In the genomic region with DNA sequence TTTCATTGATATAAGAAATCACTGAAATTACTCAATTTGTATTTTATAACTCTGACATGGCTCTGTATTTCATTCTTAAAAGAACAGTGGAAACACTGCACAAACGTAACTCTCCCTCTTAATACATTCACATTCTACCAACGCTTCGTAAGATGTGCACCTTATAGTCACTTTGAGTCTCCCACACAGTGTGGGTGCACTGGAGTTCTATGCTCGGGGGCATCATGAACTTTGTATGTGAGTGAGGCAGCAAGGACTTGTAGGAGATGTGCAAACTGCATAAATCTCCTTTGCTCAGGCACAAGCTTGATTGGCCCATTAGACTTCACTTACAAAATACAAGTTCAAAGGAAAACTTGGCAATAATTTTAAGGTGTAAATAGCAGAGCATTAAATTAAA, we compare ENCODE assay signal across 31 cellular contexts.
"Had no signal": no experiment of that assay in that cellular context is flagged by ENCODE, and none has a peak within 500 bp of the region (broad histone marks: within the 10 kb centered on the region; RNA-seq: fewer than 3 reads in every experiment).

No MANE protein-coding gene starts in this region.

- DNase-seq: activated effector memory CD4-positive, alpha-beta T cell treated with anti-CD3 and anti-CD28 coated beads, Interleukin-2, amount 50 U/mL, for 16 hours; activated effector memory CD4-positive, alpha-beta T cell treated with Interleukin-2 at 50 U/mL for 16 hours; activated gamma-delta T cell; activated gamma-delta T cell treated with Interleukin-2 at 50 U/mL for 16 hours; activated naive CD4-positive, alpha-beta T cell; activated naive CD4-positive, alpha-beta T cell treated with anti-CD3 and anti-CD28 coated beads for 36 hours; activated naive CD4-positive, alpha-beta T cell treated with anti-CD3 and anti-CD28 coated beads, Interleukin-2, amount 10 ng/mL, durations not matched to agents 7 days and 5 days; activated naive CD4-positive, alpha-beta T cell treated with anti-CD3 and anti-CD28 coated beads, Interleukin-2, amount 50 U/mL, for 16 hours; activated naive CD4-positive, alpha-beta T cell treated with Interleukin-2 at 50 U/mL for 16 hours; activated naive CD8-positive, alpha-beta T cell treated with anti-CD3 and anti-CD28 coated beads for 36 hours; activated naive CD8-positive, alpha-beta T cell treated with anti-CD3 and anti-CD28 coated beads, Interleukin-2, amount 10 ng/mL, durations not matched to agents 7 days and 5 days; activated naive CD8-positive, alpha-beta T cell treated with anti-CD3 and anti-CD28 coated beads, Interleukin-2, amount 50 U/mL, for 24 hours; activated T-cell treated with anti-CD3 and anti-CD28 coated beads, Interleukin-2, amount 50 U/mL, for 1 hour; activated T-cell treated with anti-CD3 and anti-CD28 coated beads, Interleukin-2, amount 50 U/mL, for 24 hours; activated T-cell treated with anti-CD3 and anti-CD28 coated beads, Interleukin-2, amount 50 U/mL, for 4 hours; activated T-cell treated with anti-CD3 and anti-CD28 coated beads, Interleukin-2, amount 50 U/mL, for 48 hours; activated T-cell treated with anti-CD3 and anti-CD28 coated beads, Interleukin-2, amount 50 U/mL, for 72 hours; adrenal gland; amniotic stem cell; amygdala; anterior cingulate cortex; aorta; body of pancreas; brain microvascular endothelial cell; central memory CD4-positive, alpha-beta T cell; cerebellar nuclear complex had no signal

- H3K4me3 ChIP-seq: adrenal gland, ascending aorta, body of pancreas, breast epithelium, cardiac muscle cell had no signal

- H3K36me3 ChIP-seq: adrenal gland, ascending aorta, brain microvascular endothelial cell, breast epithelium, cardiac muscle cell had no signal

- ATAC-seq: activated naive CD4-positive, alpha-beta T cell treated with anti-CD3 and anti-CD28 coated beads, Interleukin-2, amount 50 U/mL, for 72 hours; activated naive CD8-positive, alpha-beta T cell treated with anti-CD3 and anti-CD28 coated beads, Interleukin-2, amount 50 U/mL, for 24 hours; activated T-cell treated with anti-CD3 and anti-CD28 coated beads, Interleukin-2, amount 50 U/mL, for 4 hours; activated T-cell treated with anti-CD3 and anti-CD28 coated beads, Interleukin-2, amount 50 U/mL, for 72 hours; activated T-helper 17 cell treated with anti-CD3 and anti-CD28 coated beads, Interleukin-2, amount 50 U/mL, for 72 hours; body of pancreas had no signal

- H3K9me3 ChIP-seq: ascending aorta, body of pancreas, breast epithelium had no signal

- H3K4me1 ChIP-seq: adrenal gland, ascending aorta, body of pancreas, breast epithelium had no signal
